ENCODE assay signal across 8 cellular contexts in genomic region chr1:16163882-16164820, GRCh38. TPM values are rescaled to one million over a fixed set of nuclear protein-coding genes. Genes with fewer than 3 reads are reported as not detected.
DNase-seq lines count a peak whose midpoint lies in the region; ATAC-seq and TF ChIP-seq lines count a peak whose summit lies in the region.

No MANE protein-coding gene starts in this region.

- H3K4me3 Mint-ChIP-seq in stimulated activated effector memory CD8-positive, alpha-beta T cell treated with anti-CD3 and anti-CD28 coated beads, Interleukin-12 subunit alpha, Interleukin-12 subunit beta, amount 100 ng/mL, for 72 hours: no peak overlapping the region

- no peaks in the 10 kb centered on the region for H3K36me3 Mint-ChIP-seq in stimulated activated effector memory CD8-positive, alpha-beta T cell treated with anti-CD3 and anti-CD28 coated beads, Interleukin-12 subunit alpha, Interleukin-12 subunit beta, amount 100 ng/mL, for 72 hours

- peak overlapping the region; percentile 14 for H3K27ac Mint-ChIP-seq in stimulated activated effector memory CD8-positive, alpha-beta T cell treated with anti-CD3 and anti-CD28 coated beads, Interleukin-12 subunit alpha, Interleukin-12 subunit beta, amount 100 ng/mL, for 72 hours

- DNase-seq in ACHN: peak; percentile 69
- peak; percentile 94 for DNase-seq in H4 (ENCODE audit: low spot score)
- peak; percentile 92 for DNase-seq in fibroblast of gingiva (ENCODE audit: low read depth)
- no peak for DNase-seq in stimulated activated effector memory CD8-positive, alpha-beta T cell treated with anti-CD3 and anti-CD28 coated beads, Interleukin-12 subunit alpha, Interleukin-12 subunit beta, amount 100 ng/mL, for 72 hours (ENCODE audit: low spot score in 2 of 2)
- DNase-seq in NK-92 treated with Interleukin-12 subunit alpha and Interleukin-12 subunit beta, amount 100 ng/mL, for 24 hours (lab: John Stamatoyannopoulos, UW): no peak

- in situ Hi-C loops in ACHN (cut with HindIII; ENCODE audit: low pct_ligation_motif_present, low pct_unique_long_range_greater_than_20kb, low sequenced_read_pairs): no loop called here

- no peaks in the 10 kb centered on the region for H3K9me3 Mint-ChIP-seq in stimulated activated effector memory CD8-positive, alpha-beta T cell treated with anti-CD3 and anti-CD28 coated beads, Interleukin-12 subunit alpha, Interleukin-12 subunit beta, amount 100 ng/mL, for 72 hours

- ATAC-seq in stimulated activated effector memory CD8-positive, alpha-beta T cell treated with anti-CD3 and anti-CD28 coated beads, Interleukin-12 subunit alpha, Interleukin-12 subunit beta, amount 100 ng/mL, for 72 hours: peak; percentile 7
- ATAC-seq in GM21737 (IDR thresholded peaks at IDR 0.05; ENCODE audit: unreplicated experiment): no peak
- no peak for ATAC-seq in HG02938 (IDR thresholded peaks at IDR 0.05; ENCODE audit: unreplicated experiment)

- peaks cover 55% of the 10 kb centered on the region for H3K4me1 Mint-ChIP-seq in stimulated activated effector memory CD8-positive, alpha-beta T cell treated with anti-CD3 and anti-CD28 coated beads, Interleukin-12 subunit alpha, Interleukin-12 subunit beta, amount 100 ng/mL, for 72 hours

TF ChIP-seq in PFSK-1, 5 proteins besides CTCF, POLR2A, EP300 and RAD21:
- TF ChIP-seq POLR2AphosphoS5 (IDR thresholded peaks at IDR 0.05; ENCODE audit: low read depth, low read length) (peak; percentile 62), SIN3A (IDR thresholded peaks at IDR 0.05; ENCODE audit: borderline replicate concordance, insufficient read depth, low read length) (peak; percentile 96), FOXP2 (optimal IDR thresholded peaks at IDR 0.05; ENCODE audit: borderline replicate concordance, extremely low read depth, extremely low read length, insufficient read depth) (peak; percentile 71), REST (IDR thresholded peaks at IDR 0.05; ENCODE audit: insufficient read depth in 1 of 2, low read depth in 2 of 2, low read length in 2 of 2) (no peak)
TF ChIP-seq in PFSK-1: peak in this region for 3.

RNA-seq across cellular contexts. Expression of gene EPHA2, which starts 8.3 kb away (rescaled TPM):
- total RNA-seq in H4 (2014; rRNA removed; shearing (Covaris generic)): 10.1 and 14.2 TPM in 2 replicates
- 294 TPM for polyA plus RNA-seq in PFSK-1 (2012; ENCODE audit: insufficient read length, low read depth)

RNA-seq across cellular contexts. Expression of gene ARHGEF19, which starts 48.3 kb away (rescaled TPM):
- 3.7 and 10.6 TPM in 2 replicates for total RNA-seq in H4 (2014; rRNA removed; shearing (Covaris generic))
- polyA plus RNA-seq in PFSK-1 (2012; ENCODE audit: insufficient read length, low read depth): 12.0 TPM

Comparison
In these comparisons a context has a peak if more than half of its experiments do, and no peak if none do; other contexts are left out.
1. DNase-seq: peak in ACHN (single experiment), H4 (single experiment) and fibroblast of gingiva (single experiment); none in stimulated activated effector memory CD8-positive, alpha-beta T cell treated with anti-CD3 and anti-CD28 coated beads, Interleukin-12 subunit alpha, Interleukin-12 subunit beta, amount 100 ng/mL, for 72 hours (0 of 2) and NK-92 treated with Interleukin-12 subunit alpha and Interleukin-12 subunit beta, amount 100 ng/mL, for 24 hours (single experiment).